8 cellular contexts compared by ENCODE assay signal in the genomic region with DNA sequence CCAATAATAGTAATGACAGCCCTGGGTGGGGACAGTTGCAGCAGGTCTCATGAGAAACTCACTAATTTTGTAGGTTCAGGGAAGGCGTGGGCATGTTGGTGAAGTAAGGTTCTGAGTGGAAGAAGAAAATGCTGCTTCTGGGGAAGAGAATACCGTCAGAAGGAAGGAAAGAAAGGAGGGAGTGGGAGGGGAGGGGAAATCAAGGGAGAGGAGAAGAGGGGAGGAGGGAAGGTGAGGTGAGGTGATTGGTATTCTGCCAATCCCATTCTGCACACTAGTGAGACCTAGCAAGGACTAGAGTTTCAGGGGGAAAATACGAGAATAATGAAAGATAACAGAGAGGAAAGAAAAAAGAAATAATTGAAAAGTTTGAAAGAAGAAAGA.
A peak's percentile ranks its signal among the peaks of the same experiment; 100 is the strongest.
DNase-seq lines count a peak whose midpoint lies in the region; ATAC-seq and TF ChIP-seq lines count a peak whose summit lies in the region.

No MANE protein-coding gene starts in this region.

- ATAC-seq in GM21423 (IDR thresholded peaks at IDR 0.05; ENCODE audit: unreplicated experiment): no peak

- no peaks in the 10 kb centered on the region for H3K9me3 Mint-ChIP-seq in dendritic cell treated with granulocyte-macrophage colony-stimulating factor and Interleukin-4, amounts not matched to agents 40 ng/mL and 50 ng/mL, for 4 days
- no peaks in the 10 kb centered on the region for H3K9me3 Mint-ChIP-seq in nephron

- H3K27ac Mint-ChIP-seq in dendritic cell treated with granulocyte-macrophage colony-stimulating factor and Interleukin-4, amounts not matched to agents 40 ng/mL and 50 ng/mL, for 4 days: peak overlapping the region; percentile 76
- H3K27ac Mint-ChIP-seq in nephron: peak overlapping the region; percentile 73 to 87 (median 84)

- TF ChIP-seq CTCF in nephron (IDR thresholded peaks at IDR 0.05; ENCODE audit: unreplicated experiment in 3 of 3): no peak

- peaks cover 45% of the 10 kb centered on the region for H3K4me1 Mint-ChIP-seq in dendritic cell treated with granulocyte-macrophage colony-stimulating factor and Interleukin-4, amounts not matched to agents 40 ng/mL and 50 ng/mL, for 4 days (ENCODE audit: low read depth)
- H3K4me1 Mint-ChIP-seq in nephron: peaks cover 18% of the 10 kb centered on the region

- DNase-seq in DMS53 treated with DMSO at 0.1 percent for 48 hours (lab: John Stamatoyannopoulos, UW; ENCODE audit: unreplicated experiment) (peak; percentile 14), NCI-H1417 (lab: John Stamatoyannopoulos, UW) (peak in 2 of 3 experiments; percentile 59 to 75), C1 segment of cervical spinal cord (lab: John Stamatoyannopoulos, UW) (no peak), NCI-H2081 treated with DMSO at 0.1 percent for 48 hours (lab: John Stamatoyannopoulos, UW) (no peak)
- DNase-seq in stimulated activated naive CD4-positive, alpha-beta T cell treated with Interleukin-2 at 50 U/mL for 16 hours (lab: John Stamatoyannopoulos, UW): no peak

- H3K27me3 Mint-ChIP-seq in dendritic cell treated with granulocyte-macrophage colony-stimulating factor and Interleukin-4, amounts not matched to agents 40 ng/mL and 50 ng/mL, for 4 days: peaks cover 41% of the 10 kb centered on the region
- peaks cover 18% of the 10 kb centered on the region for H3K27me3 Mint-ChIP-seq in nephron (ENCODE audit: low read depth)

- peak overlapping the region; percentile 82 for H3K4me3 Mint-ChIP-seq in dendritic cell treated with granulocyte-macrophage colony-stimulating factor and Interleukin-4, amounts not matched to agents 40 ng/mL and 50 ng/mL, for 4 days
- peak overlapping the region; percentile 88 to 89 (median 88) for H3K4me3 Mint-ChIP-seq in nephron

- no peaks in the 10 kb centered on the region for H3K36me3 Mint-ChIP-seq in dendritic cell treated with granulocyte-macrophage colony-stimulating factor and Interleukin-4, amounts not matched to agents 40 ng/mL and 50 ng/mL, for 4 days (ENCODE audit: low read depth)
- H3K36me3 Mint-ChIP-seq in nephron (ENCODE audit: low read depth): no peaks in the 10 kb centered on the region

- intact Hi-C loops in dendritic cell treated with granulocyte-macrophage colony-stimulating factor and Interleukin-4, amounts not matched to agents 40 ng/mL and 50 ng/mL, for 4 days (cut with micrococcal nuclease): loop anchor here (1.0 to 2.0 kb wide), 3 partner anchors 32 to 205 kb away; partner anchors contain the start of genes MGST3 and TMCO1

Comparison
In these comparisons a context has a peak if more than half of its experiments do, and no peak if none do; other contexts are left out.
1. DNase-seq: peak in DMS53 treated with DMSO at 0.1 percent for 48 hours (single experiment) and NCI-H1417 (2 of 3); none in stimulated activated naive CD4-positive, alpha-beta T cell treated with Interleukin-2 at 50 U/mL for 16 hours (single experiment), C1 segment of cervical spinal cord (0 of 14) and NCI-H2081 treated with DMSO at 0.1 percent for 48 hours (single experiment).